Comparison of ENCODE assay signal across 16 cellular contexts in the genomic region with DNA sequence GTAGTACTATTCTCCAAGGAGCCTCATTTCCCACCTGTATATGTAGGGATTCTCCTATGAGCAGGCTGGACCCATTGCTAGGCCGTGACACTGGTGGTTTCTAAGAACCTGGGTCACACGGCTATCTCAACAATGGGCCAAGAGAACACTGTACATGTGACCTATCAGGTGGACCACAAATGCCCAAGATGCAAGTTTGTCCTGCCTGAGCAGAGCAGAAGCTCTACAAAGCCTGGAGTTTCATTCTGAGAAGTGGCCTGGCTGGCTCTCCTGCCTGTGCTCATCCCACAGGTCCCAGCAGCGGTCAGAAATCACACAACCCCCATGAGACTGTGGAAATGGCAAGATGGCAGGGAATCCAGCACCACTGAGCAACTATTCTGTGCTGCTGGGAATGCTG. TPM values are rescaled to one million over a fixed set of nuclear protein-coding genes. Genes with fewer than 3 reads are reported as not detected.
A peak's percentile ranks its signal among the peaks of the same experiment; 100 is the strongest.
DNase-seq lines count a peak whose midpoint lies in the region; ATAC-seq and TF ChIP-seq lines count a peak whose summit lies in the region.
"Had no signal": no experiment of that assay in that cellular context is flagged by ENCODE, and none has a peak within 500 bp of the region (broad histone marks: within the 10 kb centered on the region; RNA-seq: fewer than 3 reads in every experiment).

No MANE protein-coding gene starts in this region.

- H3K27ac ChIP-seq in Peyer's patch (peak overlapping the region in 3 of 4 donors; percentile 48 to 84 (median 64)), esophagus squamous epithelium (peak overlapping the region in 3 of 4 donors; percentile 3 to 69 (median 11))
- H3K27ac ChIP-seq: VCaP had no signal

- no peaks in the 10 kb centered on the region for H3K27me3 ChIP-seq in Peyer's patch
- H3K27me3 ChIP-seq in esophagus squamous epithelium, result no peaks in the 10 kb centered on the region

- H3K27me3 Mint-ChIP-seq in activated CD4-positive, alpha-beta T cell treated with anti-CD3 and anti-CD28 coated beads, Interleukin-2, amount 10 ng/mL, durations not matched to agents 7 days and 5 days, result no peaks in the 10 kb centered on the region
- no peaks in the 10 kb centered on the region for H3K27me3 Mint-ChIP-seq in activated CD4-positive, alpha-beta T cell treated with anti-CD3 and anti-CD28 coated beads for 36 hours
- no peaks in the 10 kb centered on the region for H3K27me3 Mint-ChIP-seq in stimulated activated naive B cell treated with anti-CD40 and anti-IgM and Interleukin-4, amounts not matched to agents 10 μg/mL and 1 μg/mL and 100 μg/mL, for 72 hours

- no peak for ATAC-seq in activated CD4-positive, alpha-beta T cell treated with anti-CD3 and anti-CD28 coated beads for 36 hours
- ATAC-seq in stimulated activated naive B cell treated with anti-CD40 and anti-IgM and Interleukin-4, amounts not matched to agents 10 μg/mL and 1 μg/mL and 100 μg/mL, for 72 hours (replicated peaks), result no peak
- ATAC-seq in HG03442 (IDR thresholded peaks at IDR 0.05; ENCODE audit: unreplicated experiment) (no peak), HG02759 (IDR thresholded peaks at IDR 0.05; ENCODE audit: unreplicated experiment) (no peak)
- ATAC-seq: Panc1 had no signal

- no peak overlapping the region for H3K4me3 Mint-ChIP-seq in activated CD4-positive, alpha-beta T cell treated with anti-CD3 and anti-CD28 coated beads, Interleukin-2, amount 10 ng/mL, durations not matched to agents 7 days and 5 days
- no peak overlapping the region for H3K4me3 Mint-ChIP-seq in activated CD4-positive, alpha-beta T cell treated with anti-CD3 and anti-CD28 coated beads for 36 hours
- no peak overlapping the region for H3K4me3 Mint-ChIP-seq in stimulated activated naive B cell treated with anti-CD40 and anti-IgM and Interleukin-4, amounts not matched to agents 10 μg/mL and 1 μg/mL and 100 μg/mL, for 72 hours
- H3K4me3 Mint-ChIP-seq: GM23338 had no signal

- POLR2A ChIA-PET in activated CD4-positive, alpha-beta T cell treated with anti-CD3 and anti-CD28 coated beads, Interleukin-2, amount 10 ng/mL, durations not matched to agents 7 days and 5 days (lab: Charles Lee), result no interaction called here
- POLR2A ChIA-PET in activated CD4-positive, alpha-beta T cell treated with anti-CD3 and anti-CD28 coated beads for 36 hours (lab: Charles Lee), result no interaction called here

- H3K9me3 ChIP-seq in Peyer's patch (no peaks in the 10 kb centered on the region), esophagus squamous epithelium (no peaks in the 10 kb centered on the region)

- CTCF ChIA-PET in activated CD4-positive, alpha-beta T cell treated with anti-CD3 and anti-CD28 coated beads, Interleukin-2, amount 10 ng/mL, durations not matched to agents 7 days and 5 days (lab: Charles Lee), result interaction anchor here (1.0 to 1.2 kb wide), 2 partner anchors 16 to 18 kb away, joined by 3 to 4 read pairs; no protein-coding TSS in a partner anchor
- CTCF ChIA-PET in activated CD4-positive, alpha-beta T cell treated with anti-CD3 and anti-CD28 coated beads for 36 hours (lab: Charles Lee), result no interaction called here

- intact Hi-C loops in activated CD4-positive, alpha-beta T cell treated with anti-CD3 and anti-CD28 coated beads for 36 hours (cut with DNase I, micrococcal nuclease), result no loop called here
- intact Hi-C loops in esophagus squamous epithelium (cut with DNase I), result no loop called here

- H3K9me3 Mint-ChIP-seq in activated CD4-positive, alpha-beta T cell treated with anti-CD3 and anti-CD28 coated beads, Interleukin-2, amount 10 ng/mL, durations not matched to agents 7 days and 5 days, result no peaks in the 10 kb centered on the region
- no peaks in the 10 kb centered on the region for H3K9me3 Mint-ChIP-seq in activated CD4-positive, alpha-beta T cell treated with anti-CD3 and anti-CD28 coated beads for 36 hours (ENCODE audit: low read depth)
- no peaks in the 10 kb centered on the region for H3K9me3 Mint-ChIP-seq in stimulated activated naive B cell treated with anti-CD40 and anti-IgM and Interleukin-4, amounts not matched to agents 10 μg/mL and 1 μg/mL and 100 μg/mL, for 72 hours
- H3K9me3 Mint-ChIP-seq: GM23338 had no signal

- WGBS in esophagus squamous epithelium, 2 donors, result 68 to 94% methylated on average over 2 to 3 of the region's 3 CpGs

- no peak overlapping the region for H3K4me3 ChIP-seq in Peyer's patch
- no peak overlapping the region for H3K4me3 ChIP-seq in esophagus squamous epithelium
- H3K4me3 ChIP-seq: GM23338 had no signal

- H3K4me1 ChIP-seq in Peyer's patch, result peaks cover 0 to 49% (median 10%) of the 10 kb centered on the region in 4 donors
- H3K4me1 ChIP-seq in esophagus squamous epithelium, result peaks cover 0 to 4% (median 4%) of the 10 kb centered on the region in 3 donors

- TF ChIP-seq POLR2A in Peyer's patch (IDR thresholded peaks at IDR 0.05) (no peak), esophagus squamous epithelium (IDR thresholded peaks at IDR 0.05) (peak in 1 of 4 donors; percentile 20)

- DNase-seq in activated CD4-positive, alpha-beta T cell treated with anti-CD3 and anti-CD28 coated beads, Interleukin-2, amount 10 ng/mL, durations not matched to agents 7 days and 5 days, result no peak
- DNase-seq in activated CD4-positive, alpha-beta T cell treated with anti-CD3 and anti-CD28 coated beads for 36 hours, result no peak
- DNase-seq in Peyer's patch (no peak), esophagus squamous epithelium (lab: John Stamatoyannopoulos, UW) (no peak), ecto neural progenitor cell (ENCODE audit: low spot score) (no peak)
- no peak for DNase-seq in stimulated activated naive B cell treated with anti-CD40 and anti-IgM and Interleukin-4, amounts not matched to agents 10 μg/mL and 1 μg/mL and 100 μg/mL, for 72 hours
- DNase-seq: activated CD8-positive, alpha-beta memory T cell treated with anti-CD3 and anti-CD28 coated beads, Interleukin-2, amount 50 U/mL, for 4 hours; glutamatergic neuron; mesendoderm; NCI-H187; posterior cingulate gyrus had no signal

- peak overlapping the region; percentile 27 for H3K27ac Mint-ChIP-seq in activated CD4-positive, alpha-beta T cell treated with anti-CD3 and anti-CD28 coated beads, Interleukin-2, amount 10 ng/mL, durations not matched to agents 7 days and 5 days
- no peak overlapping the region for H3K27ac Mint-ChIP-seq in activated CD4-positive, alpha-beta T cell treated with anti-CD3 and anti-CD28 coated beads for 36 hours
- peak overlapping the region; percentile 81 for H3K27ac Mint-ChIP-seq in stimulated activated naive B cell treated with anti-CD40 and anti-IgM and Interleukin-4, amounts not matched to agents 10 μg/mL and 1 μg/mL and 100 μg/mL, for 72 hours
- H3K27ac Mint-ChIP-seq: GM23338 had no signal

- H3K4me1 Mint-ChIP-seq in activated CD4-positive, alpha-beta T cell treated with anti-CD3 and anti-CD28 coated beads, Interleukin-2, amount 10 ng/mL, durations not matched to agents 7 days and 5 days, result peaks cover 65% of the 10 kb centered on the region
- peaks cover 52% of the 10 kb centered on the region for H3K4me1 Mint-ChIP-seq in activated CD4-positive, alpha-beta T cell treated with anti-CD3 and anti-CD28 coated beads for 36 hours
- peaks cover 58 to 77% of the 10 kb centered on the region in 2 donors for H3K4me1 Mint-ChIP-seq in stimulated activated naive B cell treated with anti-CD40 and anti-IgM and Interleukin-4, amounts not matched to agents 10 μg/mL and 1 μg/mL and 100 μg/mL, for 72 hours
- H3K4me1 Mint-ChIP-seq: GM23338 had no signal

- H3K36me3 ChIP-seq in Peyer's patch, result peaks cover 0 to 48% (median 5%) of the 10 kb centered on the region in 3 donors
- peaks cover 5 to 74% (median 26%) of the 10 kb centered on the region in 3 donors for H3K36me3 ChIP-seq in esophagus squamous epithelium

- peaks cover 72% of the 10 kb centered on the region for H3K36me3 Mint-ChIP-seq in activated CD4-positive, alpha-beta T cell treated with anti-CD3 and anti-CD28 coated beads, Interleukin-2, amount 10 ng/mL, durations not matched to agents 7 days and 5 days (ENCODE audit: low read depth)
- peaks cover 64% of the 10 kb centered on the region for H3K36me3 Mint-ChIP-seq in activated CD4-positive, alpha-beta T cell treated with anti-CD3 and anti-CD28 coated beads for 36 hours (ENCODE audit: low read depth)
- H3K36me3 Mint-ChIP-seq in stimulated activated naive B cell treated with anti-CD40 and anti-IgM and Interleukin-4, amounts not matched to agents 10 μg/mL and 1 μg/mL and 100 μg/mL, for 72 hours, result peaks cover 53 to 66% of the 10 kb centered on the region in 2 donors

- no peak for TF ChIP-seq CTCF in Peyer's patch (IDR thresholded peaks at IDR 0.05)
- no peak for TF ChIP-seq CTCF in esophagus squamous epithelium (IDR thresholded peaks at IDR 0.05)

RNA-seq across cellular contexts. Expression of a gene that starts 17.2 kb away (rescaled TPM):
- 10 to 100 TPM; 24.3 to 31.1 TPM for total RNA-seq in activated CD4-positive, alpha-beta T cell treated with anti-CD3 and anti-CD28 coated beads, Interleukin-2, amount 10 ng/mL, durations not matched to agents 7 days and 5 days
- 10 to 100 TPM; 14.2 to 16.2 TPM for total RNA-seq in activated CD4-positive, alpha-beta T cell treated with anti-CD3 and anti-CD28 coated beads for 36 hours
- 10 to 100 TPM in 3 of 4 donors, 1 to 10 TPM in 1; 8.1 to 86.6 (median 22.8) TPM for total RNA-seq in Peyer's patch
- 10 to 100 TPM in 2 of 4 donors, 1 to 10 TPM in 2; 2.0 to 13.9 (median 8.6) TPM for total RNA-seq in esophagus squamous epithelium

RNA-seq across cellular contexts. Expression of a gene that starts 24.9 kb away (rescaled TPM):
- total RNA-seq in activated CD4-positive, alpha-beta T cell treated with anti-CD3 and anti-CD28 coated beads, Interleukin-2, amount 10 ng/mL, durations not matched to agents 7 days and 5 days, result 10 to 100 TPM; 62.7 to 63.8 TPM
- total RNA-seq in activated CD4-positive, alpha-beta T cell treated with anti-CD3 and anti-CD28 coated beads for 36 hours, result 10 to 100 TPM; 70.2 to 72.8 TPM
- total RNA-seq in Peyer's patch (10 to 100 TPM in 2 of 4 donors, 1 to 10 TPM in 2; 8.2 to 23.1 (median 10.0) TPM), esophagus squamous epithelium (10 to 100 TPM; 11.8 to 38.2 (median 23.4) TPM)

RNA-seq across cellular contexts. Expression of a gene that starts 45.3 kb away (rescaled TPM):
- under 1 TPM; 0.20 to 0.21 TPM for total RNA-seq in activated CD4-positive, alpha-beta T cell treated with anti-CD3 and anti-CD28 coated beads, Interleukin-2, amount 10 ng/mL, durations not matched to agents 7 days and 5 days
- total RNA-seq in activated CD4-positive, alpha-beta T cell treated with anti-CD3 and anti-CD28 coated beads for 36 hours, result under 1 TPM; 0.53 to 0.55 TPM
- 10 to 100 TPM in 3 of 4 donors, 1 to 10 TPM in 1; 6.6 to 43.4 (median 31.6) TPM for total RNA-seq in Peyer's patch
- 1 to 10 TPM in 2 of 4 donors, under 1 TPM in 2; 0.76 to 6.3 (median 1.9) TPM for total RNA-seq in esophagus squamous epithelium

RNA-seq across cellular contexts. Expression of a gene that starts 58.9 kb away (rescaled TPM):
- 10 to 100 TPM; 55.8 to 57.5 TPM for total RNA-seq in activated CD4-positive, alpha-beta T cell treated with anti-CD3 and anti-CD28 coated beads, Interleukin-2, amount 10 ng/mL, durations not matched to agents 7 days and 5 days
- 10 to 100 TPM; 49.6 to 65.9 TPM for total RNA-seq in activated CD4-positive, alpha-beta T cell treated with anti-CD3 and anti-CD28 coated beads for 36 hours
- total RNA-seq in Peyer's patch (10 to 100 TPM; 19.1 to 82.5 (median 27.0) TPM), esophagus squamous epithelium (10 to 100 TPM; 21.3 to 41.2 (median 33.4) TPM)
